1 cellular context compared by ENCODE assay signal in the genomic region with DNA sequence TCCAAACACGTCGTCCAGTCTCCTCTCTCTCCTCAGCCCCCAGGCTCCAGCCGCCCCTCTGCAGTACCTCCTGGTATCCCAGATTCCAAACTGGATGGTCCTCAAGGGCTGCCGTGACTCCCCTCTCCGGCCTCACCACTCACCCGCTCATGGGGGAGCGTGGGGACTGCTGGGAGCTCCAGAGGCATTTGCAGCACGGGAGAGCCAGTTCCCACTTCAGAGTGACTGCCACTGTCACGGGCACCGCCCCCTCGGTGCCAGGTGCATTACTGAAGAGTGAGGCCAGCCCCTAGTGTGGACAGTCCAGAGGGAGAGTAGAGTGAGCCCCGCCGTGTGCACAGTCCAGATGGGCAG.
TF ChIP-seq lines count a peak whose summit lies in the region.

No MANE protein-coding gene starts in this region.

TF ChIP-seq in H1, 55 proteins besides CTCF, POLR2A, EP300 and RAD21:
- TF ChIP-seq KDM5A (IDR thresholded peaks at IDR 0.05; ENCODE audit: low read length) (no peak), SIX5 (IDR thresholded peaks at IDR 0.05; ENCODE audit: low read depth, low read length) (no peak), EGR1 (IDR thresholded peaks at IDR 0.05; ENCODE audit: borderline replicate concordance, low read depth, low read length) (no peak), GABPA (IDR thresholded peaks at IDR 0.05; ENCODE audit: borderline replicate concordance, insufficient read depth, low read length) (no peak), PHF8 (conservative IDR thresholded peaks at IDR 0.05; ENCODE audit: low read depth, low read length) (no peak), FOSL1 (IDR thresholded peaks at IDR 0.05; ENCODE audit: insufficient read depth, low read depth, low read length) (no peak), RNF2 (IDR thresholded peaks at IDR 0.05; ENCODE audit: borderline replicate concordance, low read depth, low read length, missing control alignments, poor library complexity, severe bottlenecking) (no peak), CREB1 (IDR thresholded peaks at IDR 0.05) (no peak), RXRA (IDR thresholded peaks at IDR 0.05; ENCODE audit: insufficient read depth, low read depth, low read length) (no peak), ZNF274 (IDR thresholded peaks at IDR 0.05; ENCODE audit: borderline replicate concordance, extremely low read depth, low read length) (no peak), HDAC2 (IDR thresholded peaks at IDR 0.05; ENCODE audit: borderline replicate concordance in 1 of 2, low read depth in 2 of 2, low read length in 2 of 2) (no peak), SIRT6 (IDR thresholded peaks at IDR 0.05; ENCODE audit: low read length) (no peak)
- TF ChIP-seq, protein P1, sequence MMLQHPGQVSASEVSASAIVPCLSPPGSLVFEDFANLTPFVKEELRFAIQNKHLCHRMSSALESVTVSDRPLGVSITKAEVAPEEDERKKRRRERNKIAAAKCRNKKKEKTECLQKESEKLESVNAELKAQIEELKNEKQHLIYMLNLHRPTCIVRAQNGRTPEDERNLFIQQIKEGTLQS (IDR thresholded peaks at IDR 0.05; ENCODE audit: insufficient read depth, low read depth, low read length) = no peak
